Comparison of ENCODE assay signal across 8 cellular contexts in the genomic region with DNA sequence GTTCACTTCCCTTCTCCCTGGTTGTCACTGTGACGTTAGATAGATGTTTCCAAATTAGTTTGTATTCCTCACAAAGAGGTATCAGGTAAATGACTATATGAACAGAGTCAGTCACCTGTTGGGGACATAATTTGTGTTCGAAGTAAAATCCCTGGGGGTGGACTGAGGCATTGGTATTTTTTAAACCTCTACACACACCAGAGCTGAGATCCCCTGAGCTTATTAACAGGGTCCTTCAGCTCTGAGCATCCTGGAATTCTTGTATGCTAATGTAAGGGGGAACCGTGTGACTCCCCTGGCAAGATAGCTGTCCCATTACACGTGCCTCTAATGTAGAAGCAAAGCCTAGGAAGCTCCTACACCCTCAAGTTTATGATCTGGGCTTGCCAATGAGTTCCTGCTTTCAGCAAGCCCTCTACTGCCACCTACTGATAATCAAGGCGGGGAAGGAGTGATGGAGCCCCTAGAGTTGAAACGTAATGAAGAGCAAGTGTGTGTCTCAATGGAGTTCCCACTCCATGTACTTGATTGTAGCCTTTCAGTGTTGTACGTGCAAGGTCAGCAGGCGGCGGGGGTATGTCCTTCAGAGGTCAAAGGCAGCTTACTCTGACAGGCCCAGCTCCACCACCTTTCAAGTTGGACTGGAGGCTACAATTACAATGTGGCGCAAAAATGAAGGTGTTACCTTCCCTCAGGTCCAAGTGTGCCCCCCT. TPM values are rescaled to one million over a fixed set of nuclear protein-coding genes. Genes with fewer than 3 reads are reported as not detected.
DNase-seq lines count a peak whose midpoint lies in the region; ATAC-seq and TF ChIP-seq lines count a peak whose summit lies in the region.

No MANE protein-coding gene starts in this region.

- DNase-seq in EL (peak; percentile 58), KBM-7 (peak; percentile 85), RPMI7951 (ENCODE audit: low read depth) (peak; percentile 52), fibroblast of the aortic adventitia (ENCODE audit: low read depth) (peak; percentile 74), non-pigmented ciliary epithelial cell (ENCODE audit: low read depth) (peak; percentile 28), type B pancreatic cell (ENCODE audit: extremely low spot score, unreplicated experiment) (no peak)

- no peak overlapping the region for H3K4me3 ChIP-seq in fibroblast of the aortic adventitia (ENCODE audit: low read depth, low read length)

- peak; percentile 95 for TF ChIP-seq CTCF in fibroblast of the aortic adventitia (IDR thresholded peaks at IDR 0.05; ENCODE audit: insufficient read depth, low read length)
- peak; percentile 85 for TF ChIP-seq CTCF in type B pancreatic cell (conservative IDR thresholded peaks at IDR 0.05)

- H3K4me1 Mint-ChIP-seq in activated T-helper 17 cell treated with anti-CD3 and anti-CD28 coated beads, Interleukin-2, amount 50 U/mL, for 72 hours, result no peaks in the 10 kb centered on the region
- peaks cover 11% of the 10 kb centered on the region for H3K4me1 Mint-ChIP-seq in type B pancreatic cell (ENCODE audit: unreplicated experiment)

- no peak overlapping the region for H3K4me3 Mint-ChIP-seq in activated T-helper 17 cell treated with anti-CD3 and anti-CD28 coated beads, Interleukin-2, amount 50 U/mL, for 72 hours
- H3K4me3 Mint-ChIP-seq in type B pancreatic cell, result no peak overlapping the region

- H3K36me3 Mint-ChIP-seq in activated T-helper 17 cell treated with anti-CD3 and anti-CD28 coated beads, Interleukin-2, amount 50 U/mL, for 72 hours (ENCODE audit: low read depth), result no peaks in the 10 kb centered on the region
- H3K36me3 Mint-ChIP-seq in type B pancreatic cell, result no peaks in the 10 kb centered on the region

- in situ Hi-C loops in KBM-7 (cut with MboI; ENCODE audit: low pct_unique_long_range_greater_than_20kb, low sequenced_read_pairs), result loop anchor here (25.0 kb wide), 3 partner anchors 212 to 412 kb away; partner anchors contain the start of gene PIP5K1B

- peak overlapping the region; percentile 20 for H3K27ac Mint-ChIP-seq in activated T-helper 17 cell treated with anti-CD3 and anti-CD28 coated beads, Interleukin-2, amount 50 U/mL, for 72 hours
- H3K27ac Mint-ChIP-seq in type B pancreatic cell, result peak overlapping the region; percentile 27

- no peaks in the 10 kb centered on the region for H3K9me3 Mint-ChIP-seq in activated T-helper 17 cell treated with anti-CD3 and anti-CD28 coated beads, Interleukin-2, amount 50 U/mL, for 72 hours
- no peaks in the 10 kb centered on the region for H3K9me3 Mint-ChIP-seq in type B pancreatic cell

- ATAC-seq in GM21576 (IDR thresholded peaks at IDR 0.05; ENCODE audit: unreplicated experiment), result peak; percentile 89
- peak; percentile 87 for ATAC-seq in activated T-helper 17 cell treated with anti-CD3 and anti-CD28 coated beads, Interleukin-2, amount 50 U/mL, for 72 hours (replicated peaks)

- H3K27me3 Mint-ChIP-seq in activated T-helper 17 cell treated with anti-CD3 and anti-CD28 coated beads, Interleukin-2, amount 50 U/mL, for 72 hours, result peaks cover 4% of the 10 kb centered on the region
- H3K27me3 Mint-ChIP-seq in type B pancreatic cell, result peaks cover 5% of the 10 kb centered on the region

RNA-seq across cellular contexts. Expression of gene PRKACG, which starts 14.4 kb away (rescaled TPM):
- not detected in 2 replicates for total RNA-seq in RPMI7951 (2014; rRNA removed; shearing (Covaris generic))
- not detected for total RNA-seq in activated T-helper 17 cell treated with anti-CD3 and anti-CD28 coated beads, Interleukin-2, amount 50 U/mL, for 72 hours
- total RNA-seq in fibroblast of the aortic adventitia (ENCODE audit: low replicate concordance) (not detected in 2 replicates), type B pancreatic cell (ENCODE audit: low replicate concordance) (not detected in 2 replicates)

RNA-seq across cellular contexts. Expression of gene FXN, which starts 36.0 kb away (rescaled TPM):
- total RNA-seq in RPMI7951 (2014; rRNA removed; shearing (Covaris generic)), result 3.0 and 3.7 TPM in 2 replicates
- 10 to 100 TPM; 10.2 to 28.0 TPM for total RNA-seq in activated T-helper 17 cell treated with anti-CD3 and anti-CD28 coated beads, Interleukin-2, amount 50 U/mL, for 72 hours
- total RNA-seq in fibroblast of the aortic adventitia (ENCODE audit: low replicate concordance), result 2.4 and 8.7 TPM in 2 replicates
- 17.7 and 22.0 TPM in 2 replicates for total RNA-seq in type B pancreatic cell (ENCODE audit: low replicate concordance)
